ENCODE assay signal across 19 cellular contexts in genomic region chr3:175989161-175989560, GRCh38.
"Had no signal": no experiment of that assay in that cellular context is flagged by ENCODE, and none has a peak within 500 bp of the region (broad histone marks: within the 10 kb centered on the region; RNA-seq: fewer than 3 reads in every experiment).

No MANE protein-coding gene starts in this region.

- H3K36me3 ChIP-seq: neutrophil, pancreas, right lobe of liver, suprapubic skin had no signal

- FAIRE-seq: colon, frontal cortex, keratinocyte, pancreas, small intestine, urothelium cell line had no signal

- H3K27ac ChIP-seq: dorsolateral prefrontal cortex, neutrophil, pancreas, right lobe of liver, suprapubic skin had no signal

- H3K9me3 ChIP-seq: neutrophil, pancreas, right lobe of liver, suprapubic skin had no signal

- H3K4me3 ChIP-seq: dorsolateral prefrontal cortex, lung, pancreas, right lobe of liver, suprapubic skin had no signal

- H3K4me1 ChIP-seq: pancreas, right lobe of liver, suprapubic skin had no signal

- H3K27me3 ChIP-seq: dorsolateral prefrontal cortex, neutrophil, pancreas, right lobe of liver, suprapubic skin had no signal

- ATAC-seq: left lobe of liver; natural killer cell; pancreas; right lobe of liver; stimulated activated naive CD8-positive, alpha-beta T cell treated with anti-CD3 and anti-CD28 coated beads, Interleukin-15, amount 100 ng/mL, for 72 hours had no signal

- DNase-seq: dorsolateral prefrontal cortex; effector CD4-positive, alpha-beta T cell; hypothalamus; natural killer cell; right lobe of liver; small intestine; stimulated activated CD4-positive, alpha-beta T cell treated with anti-CD3 and anti-CD28 coated beads, Interleukin-15, amount 100 ng/mL, for 24 hours; stimulated activated CD4-positive, alpha-beta T cell treated with anti-CD3 and anti-CD28 coated beads, Interleukin-2, amount 100 ng/mL, for 48 hours; stimulated activated naive CD4-positive, alpha-beta T cell; stimulated activated naive CD8-positive, alpha-beta T cell treated with anti-CD3 and anti-CD28 coated beads, Interleukin-15, amount 100 ng/mL, for 72 hours had no signal
